6 cellular contexts compared by ENCODE assay signal in genomic region chr17:44578947-44579346, GRCh38. TPM values are rescaled to one million over a fixed set of nuclear protein-coding genes. Genes with fewer than 3 reads are reported as not detected.
"Had no signal": no experiment of that assay in that cellular context is flagged by ENCODE, and none has a peak within 500 bp of the region (broad histone marks: within the 10 kb centered on the region; RNA-seq: fewer than 3 reads in every experiment).

No MANE protein-coding gene starts in this region.

- ATAC-seq: HCT116 had no signal

- H3K36me3 Mint-ChIP-seq: IgD-negative memory B cell had no signal

- H3K36me3 ChIP-seq: HAP-1 had no signal

- H2AFZ ChIP-seq: GM23248 had no signal

- H3K9me3 Mint-ChIP-seq: IgD-negative memory B cell had no signal

- H3K27ac Mint-ChIP-seq: IgD-negative memory B cell had no signal

- H3K4me3 ChIP-seq: GM23248, HAP-1 had no signal

- H3K4me1 ChIP-seq: HAP-1 had no signal

- H3K9me3 ChIP-seq: HAP-1 had no signal

- DNase-seq: GM23248, GOT3, H7 had no signal

- H3K27ac ChIP-seq: GM23248 had no signal

- H3K4me3 Mint-ChIP-seq: IgD-negative memory B cell had no signal

RNA-seq across cellular contexts. Expression of gene FZD2, which starts 21.7 kb away (rescaled TPM):
- polyA plus RNA-seq: IgD-negative memory B cell had no signal
